Comparison of ENCODE assay signal across 9 cellular contexts in genomic region chr20:63850689-63851547, GRCh38. TPM values are rescaled to one million over a fixed set of nuclear protein-coding genes. Genes with fewer than 3 reads are reported as not detected.
DNase-seq lines count a peak whose midpoint lies in the region; ATAC-seq and TF ChIP-seq lines count a peak whose summit lies in the region.
"Had no signal": no experiment of that assay in that cellular context is flagged by ENCODE, and none has a peak within 500 bp of the region (broad histone marks: within the 10 kb centered on the region; RNA-seq: fewer than 3 reads in every experiment).

No MANE protein-coding gene starts in this region.

- H3K9me3 ChIP-seq in Karpas-422 (ENCODE audit: low read length): no peaks in the 10 kb centered on the region
- no peaks in the 10 kb centered on the region for H3K9me3 ChIP-seq in gastroesophageal sphincter

- no peaks in the 10 kb centered on the region for H3K27me3 ChIP-seq in Karpas-422 (ENCODE audit: low read length)
- H3K27me3 ChIP-seq in gastroesophageal sphincter: peaks cover 58% of the 10 kb centered on the region

- no peak overlapping the region for H3K27ac ChIP-seq in Karpas-422 (ENCODE audit: low read length)
- H3K27ac ChIP-seq in gastroesophageal sphincter: no peak overlapping the region

- H3K4me3 ChIP-seq in Karpas-422 (ENCODE audit: low read length): no peak overlapping the region
- no peak overlapping the region for H3K4me3 ChIP-seq in lower leg skin (ENCODE audit: low read depth, poor library complexity, severe bottlenecking)
- no peak overlapping the region for H3K4me3 ChIP-seq in gastroesophageal sphincter

- no peak overlapping the region for H2AFZ ChIP-seq in Karpas-422 (ENCODE audit: low read length)

- H3K9ac ChIP-seq in Karpas-422 (ENCODE audit: low read length): no peak overlapping the region

- TF ChIP-seq CTCF in lower leg skin (IDR thresholded peaks at IDR 0.05) (no peak), gastroesophageal sphincter (IDR thresholded peaks at IDR 0.05) (no peak)

- H3K36me3 ChIP-seq in Karpas-422 (ENCODE audit: insufficient read depth, low read length) (no peaks in the 10 kb centered on the region), gastroesophageal sphincter (no peaks in the 10 kb centered on the region)

- TF ChIP-seq EP300 in gastroesophageal sphincter (IDR thresholded peaks at IDR 0.05): no peak

- 70 to 77% methylated on average over 27 of the region's 27 CpGs for WGBS in lower leg skin, 2 donors
- 76 to 100% methylated on average over 1 to 22 of the region's 27 CpGs for WGBS in gastroesophageal sphincter (ENCODE audit: low coverage in 1 of 2), 2 donors

- no peaks in the 10 kb centered on the region for H4K20me1 ChIP-seq in Karpas-422 (ENCODE audit: insufficient read depth, low read depth, low read length)

- H3K4me1 ChIP-seq in Karpas-422 (ENCODE audit: low read length) (no peaks in the 10 kb centered on the region), gastroesophageal sphincter (peaks cover 0 to 50% (median 40%) of the 10 kb centered on the region in 3 donors)

- TF ChIP-seq POLR2A in lower leg skin (IDR thresholded peaks at IDR 0.05): no peak
- no peak for TF ChIP-seq POLR2A in gastroesophageal sphincter (IDR thresholded peaks at IDR 0.05)

- no peaks in the 10 kb centered on the region for H3K79me2 ChIP-seq in Karpas-422 (ENCODE audit: low read length)

- no peaks in the 10 kb centered on the region for H3K9me2 ChIP-seq in Karpas-422 (replicated peaks; ENCODE audit: insufficient read depth, low read length)

- intact Hi-C loops in lower leg skin (cut with DNase I; ENCODE audit: low total_unique reads): no loop called here

- H3K4me2 ChIP-seq in Karpas-422 (ENCODE audit: low read depth, low read length, poor library complexity, severe bottlenecking): no peak overlapping the region

- ATAC-seq in GM19043 (IDR thresholded peaks at IDR 0.05; ENCODE audit: low read depth, unreplicated experiment) (peak; percentile 76), HG03060 (IDR thresholded peaks at IDR 0.05; ENCODE audit: low read depth, unreplicated experiment) (peak; percentile 72), gastroesophageal sphincter (no peak)

- DNase-seq in 8988T (peak; percentile 24), Karpas-422 (no peak), lower leg skin (ENCODE audit: low spot score in 2 of 2) (no peak), DMS79 (lab: John Stamatoyannopoulos, UW) (no peak)
- peak; percentile 55 for DNase-seq in activated naive CD4-positive, alpha-beta T cell treated with anti-CD3 and anti-CD28 coated beads, Interleukin-2, amount 50 U/mL, for 16 hours
- DNase-seq: NCI-H1105 treated with DMSO at 0.1 percent for 48 hours had no signal

RNA-seq across cellular contexts. Expression of gene ABHD16B, which starts 10.4 kb away (rescaled TPM):
- not detected in 2 replicates for total RNA-seq in Karpas-422 (2014; rRNA removed; shearing (Covaris generic); ENCODE audit: low replicate concordance)
- total RNA-seq in lower leg skin (not detected), gastroesophageal sphincter (not detected)

RNA-seq across cellular contexts. Expression of gene TPD52L2, which starts 14.2 kb away (rescaled TPM):
- 25.9 and 38.3 TPM in 2 replicates for total RNA-seq in Karpas-422 (2014; rRNA removed; shearing (Covaris generic); ENCODE audit: low replicate concordance)
- total RNA-seq in lower leg skin: 100 to 1,000 TPM in 2 of 4 donors, 10 to 100 TPM in 2; 85.9 to 101 (median 94.7) TPM
- 100 to 1,000 TPM; 136 to 157 (median 145) TPM for total RNA-seq in gastroesophageal sphincter

RNA-seq across cellular contexts. Expression of gene ZBTB46, which starts 19.9 kb away (rescaled TPM):
- total RNA-seq in Karpas-422 (2014; rRNA removed; shearing (Covaris generic); ENCODE audit: low replicate concordance): 0.18 TPM in 1 of 2 replicates, not detected in the other
- total RNA-seq in lower leg skin: 1 to 10 TPM; 1.2 to 6.7 (median 5.7) TPM
- 10 to 100 TPM in 2 of 4 donors, 1 to 10 TPM in 2; 8.1 to 13.8 (median 10.2) TPM for total RNA-seq in gastroesophageal sphincter

RNA-seq across cellular contexts. Expression of gene DNAJC5, which starts 44.0 kb away (rescaled TPM):
- total RNA-seq in Karpas-422 (2014; rRNA removed; shearing (Covaris generic); ENCODE audit: low replicate concordance): 22.9 and 28.5 TPM in 2 replicates
- total RNA-seq in lower leg skin (10 to 100 TPM; 40.6 to 59.7 (median 49.7) TPM), gastroesophageal sphincter (10 to 100 TPM; 44.7 to 70.6 (median 47.6) TPM)

Comparison
In these comparisons a context has a peak if more than half of its experiments do, and no peak if none do; other contexts are left out.
1. DNase-seq: peak in 8988T (single experiment) and activated naive CD4-positive, alpha-beta T cell treated with anti-CD3 and anti-CD28 coated beads, Interleukin-2, amount 50 U/mL, for 16 hours (single experiment); none in Karpas-422 (single experiment), lower leg skin (0 of 2) and DMS79 (single experiment).